ENCODE assay signal across 1 cellular context in the genomic region with DNA sequence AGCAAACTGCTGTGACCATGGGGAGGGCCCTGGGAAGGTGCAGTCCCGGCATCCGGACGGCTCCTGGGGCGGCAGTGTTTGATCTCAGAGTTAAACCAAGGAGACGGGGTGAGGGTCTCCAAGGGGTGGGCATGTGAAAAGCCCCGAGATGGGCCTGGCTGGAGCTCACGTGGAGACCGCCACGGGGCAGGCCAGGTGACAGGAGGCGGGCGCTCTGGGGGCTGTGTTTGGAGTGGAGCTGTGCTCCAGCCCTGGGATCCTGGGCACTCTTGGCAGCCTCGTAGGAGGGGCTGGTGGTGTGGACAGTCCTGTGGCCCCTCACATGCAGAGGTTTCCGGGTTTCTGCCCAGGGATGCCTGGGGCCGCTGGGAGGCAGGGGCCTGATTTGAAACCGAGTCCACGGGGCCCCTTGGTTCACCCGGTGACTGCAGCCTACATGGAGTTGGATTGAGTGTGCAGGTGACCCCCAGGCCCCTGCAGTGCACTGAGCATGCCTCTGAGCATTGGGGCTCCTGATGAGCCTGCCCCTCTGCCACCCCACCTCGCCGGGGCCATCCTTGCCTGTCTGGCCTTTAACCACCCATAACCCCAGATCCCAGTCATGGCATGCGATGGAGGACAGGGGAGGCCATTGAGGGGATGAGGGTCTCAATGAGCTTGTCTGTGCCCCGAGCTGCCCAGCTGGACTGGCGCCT.
TF ChIP-seq lines count a peak whose summit lies in the region.

No MANE protein-coding gene starts in this region.

TF ChIP-seq in H1, 55 proteins besides CTCF, POLR2A, EP300 and RAD21:
- TF ChIP-seq BCL11A (IDR thresholded peaks at IDR 0.05; ENCODE audit: low read depth in 2 of 2, low read length in 2 of 2) (no peak), EGR1 (IDR thresholded peaks at IDR 0.05; ENCODE audit: borderline replicate concordance, low read depth, low read length) (no peak), CTBP2 (IDR thresholded peaks at IDR 0.05; ENCODE audit: borderline replicate concordance, insufficient read depth, insufficient read length, low read length) (no peak), HDAC2 (IDR thresholded peaks at IDR 0.05; ENCODE audit: borderline replicate concordance in 1 of 2, low read depth in 2 of 2, low read length in 2 of 2) (no peak), SP1 (IDR thresholded peaks at IDR 0.05; ENCODE audit: low read depth, low read length) (no peak), CREB1 (IDR thresholded peaks at IDR 0.05) (no peak)
- TF ChIP-seq, protein P1, sequence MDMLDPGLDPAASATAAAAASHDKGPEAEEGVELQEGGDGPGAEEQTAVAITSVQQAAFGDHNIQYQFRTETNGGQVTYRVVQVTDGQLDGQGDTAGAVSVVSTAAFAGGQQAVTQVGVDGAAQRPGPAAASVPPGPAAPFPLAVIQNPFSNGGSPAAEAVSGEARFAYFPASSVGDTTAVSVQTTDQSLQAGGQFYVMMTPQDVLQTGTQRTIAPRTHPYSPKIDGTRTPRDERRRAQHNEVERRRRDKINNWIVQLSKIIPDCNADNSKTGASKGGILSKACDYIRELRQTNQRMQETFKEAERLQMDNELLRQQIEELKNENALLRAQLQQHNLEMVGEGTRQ (IDR thresholded peaks at IDR 0.05; ENCODE audit: low read length), result no peak
